Comparison of ENCODE assay signal across 2 cellular contexts in genomic region chr1:218347713-218348627, GRCh38.
TF ChIP-seq lines count a peak whose summit lies in the region.

No MANE protein-coding gene starts in this region.

TF ChIP-seq in GM12878, 131 proteins besides CTCF, POLR2A, EP300 and RAD21 (continued from another document):
- TF ChIP-seq, protein P1, sequence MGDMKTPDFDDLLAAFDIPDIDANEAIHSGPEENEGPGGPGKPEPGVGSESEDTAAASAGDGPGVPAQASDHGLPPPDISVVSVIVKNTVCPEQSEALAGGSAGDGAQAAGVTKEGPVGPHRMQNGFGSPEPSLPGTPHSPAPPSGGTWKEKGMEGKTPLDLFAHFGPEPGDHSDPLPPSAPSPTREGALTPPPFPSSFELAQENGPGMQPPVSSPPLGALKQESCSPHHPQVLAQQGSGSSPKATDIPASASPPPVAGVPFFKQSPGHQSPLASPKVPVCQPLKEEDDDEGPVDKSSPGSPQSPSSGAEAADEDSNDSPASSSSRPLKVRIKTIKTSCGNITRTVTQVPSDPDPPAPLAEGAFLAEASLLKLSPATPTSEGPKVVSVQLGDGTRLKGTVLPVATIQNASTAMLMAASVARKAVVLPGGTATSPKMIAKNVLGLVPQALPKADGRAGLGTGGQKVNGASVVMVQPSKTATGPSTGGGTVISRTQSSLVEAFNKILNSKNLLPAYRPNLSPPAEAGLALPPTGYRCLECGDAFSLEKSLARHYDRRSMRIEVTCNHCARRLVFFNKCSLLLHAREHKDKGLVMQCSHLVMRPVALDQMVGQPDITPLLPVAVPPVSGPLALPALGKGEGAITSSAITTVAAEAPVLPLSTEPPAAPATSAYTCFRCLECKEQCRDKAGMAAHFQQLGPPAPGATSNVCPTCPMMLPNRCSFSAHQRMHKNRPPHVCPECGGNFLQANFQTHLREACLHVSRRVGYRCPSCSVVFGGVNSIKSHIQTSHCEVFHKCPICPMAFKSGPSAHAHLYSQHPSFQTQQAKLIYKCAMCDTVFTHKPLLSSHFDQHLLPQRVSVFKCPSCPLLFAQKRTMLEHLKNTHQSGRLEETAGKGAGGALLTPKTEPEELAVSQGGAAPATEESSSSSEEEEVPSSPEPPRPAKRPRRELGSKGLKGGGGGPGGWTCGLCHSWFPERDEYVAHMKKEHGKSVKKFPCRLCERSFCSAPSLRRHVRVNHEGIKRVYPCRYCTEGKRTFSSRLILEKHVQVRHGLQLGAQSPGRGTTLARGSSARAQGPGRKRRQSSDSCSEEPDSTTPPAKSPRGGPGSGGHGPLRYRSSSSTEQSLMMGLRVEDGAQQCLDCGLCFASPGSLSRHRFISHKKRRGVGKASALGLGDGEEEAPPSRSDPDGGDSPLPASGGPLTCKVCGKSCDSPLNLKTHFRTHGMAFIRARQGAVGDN (IDR thresholded peaks at IDR 0.05): no peak
- TF ChIP-seq GATAD2B (conservative IDR thresholded peaks at IDR 0.05; ENCODE audit: low read depth): no peak
- no peak for TF ChIP-seq BACH1 (IDR thresholded peaks at IDR 0.05; ENCODE audit: borderline replicate concordance)
- TF ChIP-seq KLF5 (IDR thresholded peaks at IDR 0.05; ENCODE audit: partially characterized antibody): no peak
- TF ChIP-seq, protein P2, sequence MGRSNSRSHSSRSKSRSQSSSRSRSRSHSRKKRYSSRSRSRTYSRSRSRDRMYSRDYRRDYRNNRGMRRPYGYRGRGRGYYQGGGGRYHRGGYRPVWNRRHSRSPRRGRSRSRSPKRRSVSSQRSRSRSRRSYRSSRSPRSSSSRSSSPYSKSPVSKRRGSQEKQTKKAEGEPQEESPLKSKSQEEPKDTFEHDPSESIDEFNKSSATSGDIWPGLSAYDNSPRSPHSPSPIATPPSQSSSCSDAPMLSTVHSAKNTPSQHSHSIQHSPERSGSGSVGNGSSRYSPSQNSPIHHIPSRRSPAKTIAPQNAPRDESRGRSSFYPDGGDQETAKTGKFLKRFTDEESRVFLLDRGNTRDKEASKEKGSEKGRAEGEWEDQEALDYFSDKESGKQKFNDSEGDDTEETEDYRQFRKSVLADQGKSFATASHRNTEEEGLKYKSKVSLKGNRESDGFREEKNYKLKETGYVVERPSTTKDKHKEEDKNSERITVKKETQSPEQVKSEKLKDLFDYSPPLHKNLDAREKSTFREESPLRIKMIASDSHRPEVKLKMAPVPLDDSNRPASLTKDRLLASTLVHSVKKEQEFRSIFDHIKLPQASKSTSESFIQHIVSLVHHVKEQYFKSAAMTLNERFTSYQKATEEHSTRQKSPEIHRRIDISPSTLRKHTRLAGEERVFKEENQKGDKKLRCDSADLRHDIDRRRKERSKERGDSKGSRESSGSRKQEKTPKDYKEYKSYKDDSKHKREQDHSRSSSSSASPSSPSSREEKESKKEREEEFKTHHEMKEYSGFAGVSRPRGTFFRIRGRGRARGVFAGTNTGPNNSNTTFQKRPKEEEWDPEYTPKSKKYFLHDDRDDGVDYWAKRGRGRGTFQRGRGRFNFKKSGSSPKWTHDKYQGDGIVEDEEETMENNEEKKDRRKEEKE (IDR thresholded peaks at IDR 0.05): no peak
- no peak for TF ChIP-seq BMI1 (IDR thresholded peaks at IDR 0.05; ENCODE audit: borderline replicate concordance)
- TF ChIP-seq SUPT20H (IDR thresholded peaks at IDR 0.05; ENCODE audit: borderline replicate concordance, control insufficient read depth, low read depth, low read length): no peak
- TF ChIP-seq ZNF384 (IDR thresholded peaks at IDR 0.05; ENCODE audit: borderline replicate concordance, low read depth, low read length): no peak
- no peak for TF ChIP-seq POU2F2 (IDR thresholded peaks at IDR 0.05; ENCODE audit: borderline replicate concordance, low read depth, low read length)
- TF ChIP-seq ZBTB11 (CRISPR knock-in tag; IDR thresholded peaks at IDR 0.05): no peak

TF ChIP-seq in WTC11, 78 proteins besides CTCF, POLR2A, EP300 and RAD21 (continued from another document):
- TF ChIP-seq ATF6 (CRISPR knock-in tag; IDR thresholded peaks at IDR 0.05) (no peak), E2F1 (CRISPR knock-in tag; IDR thresholded peaks at IDR 0.05) (no peak), ZNF512 (CRISPR knock-in tag; IDR thresholded peaks at IDR 0.05; ENCODE audit: borderline replicate concordance) (no peak), IRF2 (CRISPR knock-in tag; IDR thresholded peaks at IDR 0.05; ENCODE audit: borderline replicate concordance, low read depth) (no peak), ZNF219 (CRISPR knock-in tag; IDR thresholded peaks at IDR 0.05; ENCODE audit: borderline replicate concordance) (no peak), ELF4 (CRISPR knock-in tag; IDR thresholded peaks at IDR 0.05; ENCODE audit: low read depth) (no peak)
